In genomic region chr11:27282141-27282590, GRCh38 we compare ENCODE assay signal across 1 cellular context.
TF ChIP-seq lines count a peak whose summit lies in the region.

No MANE protein-coding gene starts in this region.

TF ChIP-seq in H1, 55 proteins besides CTCF, POLR2A, EP300 and RAD21:
- TF ChIP-seq EGR1 (IDR thresholded peaks at IDR 0.05; ENCODE audit: borderline replicate concordance, low read depth, low read length) (no peak), CBX5 (IDR thresholded peaks at IDR 0.05; ENCODE audit: low read depth, low read length) (no peak), PHF8 (conservative IDR thresholded peaks at IDR 0.05; ENCODE audit: low read depth, low read length) (no peak)
